In the genomic region with DNA sequence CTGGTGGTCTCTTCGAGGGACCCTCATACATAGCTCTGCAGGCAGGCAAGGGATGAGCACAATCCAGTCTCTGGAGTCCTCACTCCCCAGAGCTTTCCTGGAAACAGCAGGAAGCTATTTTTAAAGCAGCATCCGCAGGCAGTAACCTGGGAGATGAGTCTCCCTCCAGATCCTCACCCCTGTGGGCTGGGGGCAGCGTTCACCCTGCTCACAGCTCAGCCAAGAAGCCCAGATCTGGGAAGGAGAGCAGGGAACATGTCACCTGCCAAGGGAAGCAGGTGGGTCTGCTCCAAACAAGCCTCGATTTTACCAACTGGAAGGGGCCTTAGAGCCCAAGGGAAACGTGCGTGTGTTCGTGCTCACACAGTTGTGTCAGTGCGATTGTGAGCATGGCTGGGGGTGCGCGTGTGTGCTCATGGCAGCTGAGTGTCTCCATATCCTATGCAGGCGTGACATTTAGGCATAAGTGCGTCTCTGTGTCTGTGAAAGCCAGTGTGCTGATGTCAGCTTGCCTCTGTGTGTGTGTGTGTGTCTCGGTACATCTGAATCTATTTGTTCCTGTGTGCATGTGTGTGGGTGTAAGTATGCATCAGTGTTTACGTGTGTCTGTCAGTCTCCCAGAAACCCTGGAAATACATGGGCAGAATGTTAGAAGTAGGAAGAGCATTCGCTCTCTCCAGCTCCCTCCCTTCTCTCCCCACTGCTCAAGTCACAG, we compare ENCODE assay signal across 20 cellular contexts. TPM values are rescaled to one million over a fixed set of nuclear protein-coding genes. Genes with fewer than 3 reads are reported as not detected.
"Had no signal": no experiment of that assay in that cellular context is flagged by ENCODE, and none has a peak within 500 bp of the region (broad histone marks: within the 10 kb centered on the region; RNA-seq: fewer than 3 reads in every experiment).

No MANE protein-coding gene starts in this region.

- H3K27ac ChIP-seq: ascending aorta, cardiac muscle cell, colonic mucosa, esophagus muscularis mucosa, psoas muscle, right lobe of liver, thoracic aorta, upper lobe of right lung had no signal

- H3K27me3 Mint-ChIP-seq: activated naive CD8-positive, alpha-beta T cell treated with anti-CD3 and anti-CD28 coated beads, Interleukin-2, amount 50 U/mL, for 24 hours; naive thymus-derived CD4-positive, alpha-beta T cell had no signal

- DNase-seq: activated CD4-positive, alpha-beta T cell treated with anti-CD3 and anti-CD28 coated beads, Interleukin-2, amount 50 U/mL, for 48 hours; activated naive CD4-positive, alpha-beta T cell treated with anti-CD3 and anti-CD28 coated beads for 36 hours; activated naive CD8-positive, alpha-beta T cell treated with anti-CD3 and anti-CD28 coated beads, Interleukin-2, amount 50 U/mL, for 24 hours; colonic mucosa; hippocampal formation; kidney glomerular epithelial cell; left ventricle myocardium superior; mucosa of descending colon; naive thymus-derived CD4-positive, alpha-beta T cell; psoas muscle; right lobe of liver; upper lobe of right lung had no signal

- H3K4me3 Mint-ChIP-seq: activated naive CD4-positive, alpha-beta T cell treated with anti-CD3 and anti-CD28 coated beads for 36 hours; activated naive CD8-positive, alpha-beta T cell treated with anti-CD3 and anti-CD28 coated beads, Interleukin-2, amount 50 U/mL, for 24 hours; memory B cell; naive thymus-derived CD4-positive, alpha-beta T cell; stimulated activated naive CD8-positive, alpha-beta T cell treated with anti-CD3 and anti-CD28 coated beads, Interleukin-15, Interleukin-2, amounts not matched to agents 100 ng/mL and 50 ng/mL, for 24 hours had no signal

- H3K9me3 ChIP-seq: ascending aorta, colonic mucosa, mucosa of descending colon, psoas muscle, right lobe of liver, thoracic aorta, upper lobe of right lung had no signal

- H3K27me3 ChIP-seq: ascending aorta, cardiac muscle cell, colonic mucosa, right lobe of liver, upper lobe of right lung had no signal

- H3K9me3 Mint-ChIP-seq: activated naive CD4-positive, alpha-beta T cell treated with anti-CD3 and anti-CD28 coated beads for 36 hours; activated naive CD8-positive, alpha-beta T cell treated with anti-CD3 and anti-CD28 coated beads, Interleukin-2, amount 50 U/mL, for 24 hours; activated T-helper 2 cell treated with anti-CD3 and anti-CD28 coated beads, Interferon-gamma antibody, Interleukin-2, Interleukin-4, amounts not matched to agents 10 μg/mL and 5 μg/mL and 100 μg/mL, durations not matched to agents 14 hours and 24 hours and 36 hours; naive thymus-derived CD4-positive, alpha-beta T cell; stimulated activated naive CD8-positive, alpha-beta T cell treated with anti-CD3 and anti-CD28 coated beads, Interleukin-15, Interleukin-2, amounts not matched to agents 100 ng/mL and 50 ng/mL, for 24 hours had no signal

- H3K27ac Mint-ChIP-seq: activated naive CD4-positive, alpha-beta T cell treated with anti-CD3 and anti-CD28 coated beads for 36 hours; activated naive CD8-positive, alpha-beta T cell treated with anti-CD3 and anti-CD28 coated beads, Interleukin-2, amount 50 U/mL, for 24 hours; activated T-helper 2 cell treated with anti-CD3 and anti-CD28 coated beads, Interferon-gamma antibody, Interleukin-2, Interleukin-4, amounts not matched to agents 10 μg/mL and 5 μg/mL and 100 μg/mL, durations not matched to agents 14 hours and 24 hours and 36 hours; memory B cell; naive thymus-derived CD4-positive, alpha-beta T cell; stimulated activated naive CD8-positive, alpha-beta T cell treated with anti-CD3 and anti-CD28 coated beads, Interleukin-15, Interleukin-2, amounts not matched to agents 100 ng/mL and 50 ng/mL, for 24 hours had no signal

- H3K4me3 ChIP-seq: ascending aorta, cardiac muscle cell, colonic mucosa, esophagus muscularis mucosa, mucosa of descending colon, psoas muscle, right lobe of liver, thoracic aorta, upper lobe of right lung had no signal

- H3K36me3 ChIP-seq: ascending aorta, cardiac muscle cell, colonic mucosa, esophagus muscularis mucosa, right lobe of liver, thoracic aorta, upper lobe of right lung had no signal

- ATAC-seq: activated CD4-positive, CD25-positive, alpha-beta regulatory T cell treated with anti-CD3 and anti-CD28 coated beads, Interleukin-2, amount 50 U/mL, for 24 hours; activated naive CD8-positive, alpha-beta T cell treated with anti-CD3 and anti-CD28 coated beads, Interleukin-2, amount 50 U/mL, for 24 hours; left ventricle myocardium superior; mucosa of descending colon; naive thymus-derived CD4-positive, alpha-beta T cell; psoas muscle; right lobe of liver; upper lobe of right lung had no signal

- H3K4me1 ChIP-seq: ascending aorta, colonic mucosa, esophagus muscularis mucosa, psoas muscle, right lobe of liver, upper lobe of right lung had no signal

- H3K4me1 Mint-ChIP-seq: activated naive CD8-positive, alpha-beta T cell treated with anti-CD3 and anti-CD28 coated beads, Interleukin-2, amount 50 U/mL, for 24 hours; memory B cell had no signal

RNA-seq across cellular contexts. Expression of a gene that starts 40.6 kb away (rescaled TPM):
- total RNA-seq: activated naive CD4-positive, alpha-beta T cell treated with anti-CD3 and anti-CD28 coated beads for 36 hours; activated T-helper 2 cell treated with anti-CD3 and anti-CD28 coated beads, Interferon-gamma antibody, Interleukin-2, Interleukin-4, amounts not matched to agents 10 μg/mL and 5 μg/mL and 100 μg/mL, durations not matched to agents 14 hours and 24 hours and 36 hours; ascending aorta; cardiac muscle cell; left ventricle myocardium superior; naive thymus-derived CD4-positive, alpha-beta T cell; thoracic aorta; upper lobe of right lung had no signal
- polyA plus RNA-seq: naive thymus-derived CD4-positive, alpha-beta T cell had no signal
